ENCODE assay signal across 8 cellular contexts in genomic region chr19:1269065-1269477, GRCh38. TPM values are rescaled to one million over a fixed set of nuclear protein-coding genes. Genes with fewer than 3 reads are reported as not detected.
A peak's percentile ranks its signal among the peaks of the same experiment; 100 is the strongest.
DNase-seq lines count a peak whose midpoint lies in the region; ATAC-seq and FAIRE-seq lines count a peak whose summit lies in the region.

TSS of gene CIRBP (plus strand) at chr19:1269332. CDS start at chr19:1270934, 1,602 bp downstream.

- peak within 1 kb of the TSS; percentile 77 for H3K27ac ChIP-seq in Karpas-422 (ENCODE audit: low read length)

- H4K20me1 ChIP-seq in Karpas-422 (ENCODE audit: insufficient read depth, low read depth, low read length): peaks cover 28% of the 10 kb centered on the region

- H3K79me2 ChIP-seq in Karpas-422 (ENCODE audit: low read length): peaks cover 16% of the 10 kb centered on the region

- no peak within 1 kb of the TSS for H2AFZ ChIP-seq in Karpas-422 (ENCODE audit: low read length)

- peak within 1 kb of the TSS; percentile 85 for H3K4me2 ChIP-seq in Karpas-422 (ENCODE audit: low read depth, low read length, poor library complexity, severe bottlenecking)

- H3K4me1 ChIP-seq in Karpas-422 (ENCODE audit: low read length): peaks cover 66% of the 10 kb centered on the region

- peak within 1 kb of the TSS; percentile 83 for H3K4me3 ChIP-seq in Karpas-422 (ENCODE audit: low read length)

- peak within 1 kb of the TSS; percentile 92 for H3K9ac ChIP-seq in Karpas-422 (ENCODE audit: low read length)

- no peaks in the 10 kb centered on the region for H3K9me3 ChIP-seq in Karpas-422 (ENCODE audit: low read length)

- peak; percentile 86 for FAIRE-seq in RCC 7860 (lab: Jason Lieb, UNC)

- H3K36me3 ChIP-seq in Karpas-422 (ENCODE audit: insufficient read depth, low read length): peaks cover 22% of the 10 kb centered on the region

- no peaks in the 10 kb centered on the region for H3K27me3 ChIP-seq in Karpas-422 (ENCODE audit: low read length)

- H3K9me2 ChIP-seq in Karpas-422 (replicated peaks; ENCODE audit: insufficient read depth, low read length): no peaks in the 10 kb centered on the region

- ATAC-seq in GM21737 (IDR thresholded peaks at IDR 0.05; ENCODE audit: unreplicated experiment) (peak; percentile 46), esophagus mucosa (peak; percentile 71)

- peak; percentile 87 for DNase-seq in DMS53 treated with DMSO at 0.1 percent for 48 hours (lab: John Stamatoyannopoulos, UW; ENCODE audit: unreplicated experiment)
- DNase-seq in Karpas-422: peak; percentile 99
- DNase-seq in RCC 7860 (ENCODE audit: low spot score): peak; percentile 98
- DNase-seq in activated T-cell treated with anti-CD3 and anti-CD28 coated beads, Interleukin-2, amount 50 U/mL, for 48 hours: peak; percentile 99 to 100
- DNase-seq in myocyte (ENCODE audit: low read depth): peak; percentile 99
- peak; percentile 99 for DNase-seq in stimulated activated CD8-positive, alpha-beta memory T cell treated with anti-CD3 and anti-CD28 coated beads, Interleukin-7, amount 100 ng/mL, for 4 hours (ENCODE audit: low read depth in 2 of 2)

RNA-seq across cellular contexts. Expression of gene CIRBP, which starts in this region (rescaled TPM):
- 141 and 291 TPM in 2 replicates for total RNA-seq in Karpas-422 (2014; rRNA removed; shearing (Covaris generic); ENCODE audit: low replicate concordance)
- total RNA-seq in esophagus mucosa (172 TPM), myocyte (441 and 497 TPM in 2 replicates)
- polyA plus RNA-seq in myocyte (2012): 414 TPM

Comparison
In these comparisons a context has a peak if more than half of its experiments do, and no peak if none do; other contexts are left out.
1. Peak in every context shown above with its lines: DNase-seq, ATAC-seq, H3K4me3 ChIP-seq and H3K27ac ChIP-seq.